In genomic region chr20:49563015-49563980, GRCh38 we compare ENCODE assay signal across 17 cellular contexts. TPM values are rescaled to one million over a fixed set of nuclear protein-coding genes. Genes with fewer than 3 reads are reported as not detected.
DNase-seq lines count a peak whose midpoint lies in the region; ATAC-seq and TF ChIP-seq lines count a peak whose summit lies in the region.
"Had no signal": no experiment of that assay in that cellular context is flagged by ENCODE, and none has a peak within 500 bp of the region (broad histone marks: within the 10 kb centered on the region; RNA-seq: fewer than 3 reads in every experiment).

No MANE protein-coding gene starts in this region.

- no peaks in the 10 kb centered on the region for H3K36me3 Mint-ChIP-seq in activated T-helper 17 cell treated with anti-CD3 and anti-CD28 coated beads, Interleukin-2, amount 50 U/mL, for 72 hours (ENCODE audit: low read depth)
- H3K36me3 Mint-ChIP-seq: immature natural killer cell had no signal

- H3K36me3 ChIP-seq in heart right ventricle = no peaks in the 10 kb centered on the region
- no peaks in the 10 kb centered on the region for H3K36me3 ChIP-seq in Karpas-422 (ENCODE audit: insufficient read depth, low read length)

- intact Hi-C loops in heart right ventricle (cut with DNase I) = loop anchor here in 1 of 10 donors (5.0 kb wide), 1 partner anchor 39 kb away; no protein-coding TSS in a partner anchor
- intact Hi-C loops in left cardiac atrium (cut with DNase I) = no loop called here
- intact Hi-C loops in posterior vena cava (cut with DNase I) = no loop called here

- H3K4me3 ChIP-seq in heart right ventricle = peak overlapping the region in 2 of 10 donors; percentile 1 to 6
- H3K4me3 ChIP-seq in fibroblast of the aortic adventitia (ENCODE audit: low read depth, low read length) = peak overlapping the region; percentile 35
- no peak overlapping the region for H3K4me3 ChIP-seq in Karpas-422 (ENCODE audit: low read length)

- no peak overlapping the region for H3K27ac Mint-ChIP-seq in activated T-helper 17 cell treated with anti-CD3 and anti-CD28 coated beads, Interleukin-2, amount 50 U/mL, for 72 hours
- H3K27ac Mint-ChIP-seq: activated CD4-positive, alpha-beta T cell treated with anti-CD3 and anti-CD28 coated beads for 36 hours; activated T-cell treated with anti-CD3 and anti-CD28 coated beads, Interleukin-2, amount 50 U/mL, for 72 hours; immature natural killer cell; T-helper 1 cell treated with Interleukin-12 subunit alpha and Interleukin-12 subunit beta and Interleukin-4 antibody, amounts not matched to agents 30 μg/mL and 1 μg/mL, for 36 hours had no signal

- no peaks in the 10 kb centered on the region for H3K9me2 ChIP-seq in Karpas-422 (replicated peaks; ENCODE audit: insufficient read depth, low read length)

- peaks cover 0 to 26% (median 7%) of the 10 kb centered on the region in 7 donors for H3K27me3 ChIP-seq in heart right ventricle
- H3K27me3 ChIP-seq in Karpas-422 (ENCODE audit: low read length) = no peaks in the 10 kb centered on the region

- H3K27me3 Mint-ChIP-seq in activated T-helper 17 cell treated with anti-CD3 and anti-CD28 coated beads, Interleukin-2, amount 50 U/mL, for 72 hours = peaks cover 42% of the 10 kb centered on the region

- H3K4me2 ChIP-seq in Karpas-422 (ENCODE audit: low read depth, low read length, poor library complexity, severe bottlenecking) = no peak overlapping the region

- H3K4me3 Mint-ChIP-seq in activated T-helper 17 cell treated with anti-CD3 and anti-CD28 coated beads, Interleukin-2, amount 50 U/mL, for 72 hours = no peak overlapping the region
- H3K4me3 Mint-ChIP-seq: activated CD4-positive, alpha-beta T cell treated with anti-CD3 and anti-CD28 coated beads for 36 hours; activated T-cell treated with anti-CD3 and anti-CD28 coated beads, Interleukin-2, amount 50 U/mL, for 72 hours; immature natural killer cell; T-helper 1 cell treated with Interleukin-12 subunit alpha and Interleukin-12 subunit beta and Interleukin-4 antibody, amounts not matched to agents 30 μg/mL and 1 μg/mL, for 36 hours had no signal

- no peaks in the 10 kb centered on the region for H4K20me1 ChIP-seq in Karpas-422 (ENCODE audit: insufficient read depth, low read depth, low read length)

- H3K9ac ChIP-seq in Karpas-422 (ENCODE audit: low read length) = no peak overlapping the region

- H3K4me1 Mint-ChIP-seq in activated T-helper 17 cell treated with anti-CD3 and anti-CD28 coated beads, Interleukin-2, amount 50 U/mL, for 72 hours = no peaks in the 10 kb centered on the region

- H3K9me3 Mint-ChIP-seq in activated T-helper 17 cell treated with anti-CD3 and anti-CD28 coated beads, Interleukin-2, amount 50 U/mL, for 72 hours = no peaks in the 10 kb centered on the region
- H3K9me3 Mint-ChIP-seq: activated T-cell treated with anti-CD3 and anti-CD28 coated beads, Interleukin-2, amount 50 U/mL, for 72 hours had no signal

- TF ChIP-seq CTCF in heart right ventricle (IDR thresholded peaks at IDR 0.05) = no peak
- TF ChIP-seq CTCF in fibroblast of the aortic adventitia (IDR thresholded peaks at IDR 0.05; ENCODE audit: insufficient read depth, low read length) = no peak

- H2AFZ ChIP-seq in Karpas-422 (ENCODE audit: low read length) = no peak overlapping the region

- H3K4me1 ChIP-seq in heart right ventricle = peaks cover 11 to 77% (median 21%) of the 10 kb centered on the region in 9 donors
- no peaks in the 10 kb centered on the region for H3K4me1 ChIP-seq in Karpas-422 (ENCODE audit: low read length)
- H3K4me1 ChIP-seq: foreskin keratinocyte had no signal

- H3K27ac ChIP-seq in heart right ventricle = peak overlapping the region in 9 of 10 donors; percentile 38 to 90 (median 68)
- H3K27ac ChIP-seq in Karpas-422 (ENCODE audit: low read length) = no peak overlapping the region
- H3K27ac ChIP-seq: foreskin keratinocyte had no signal

- no peaks in the 10 kb centered on the region for H3K9me3 ChIP-seq in heart right ventricle
- H3K9me3 ChIP-seq in Karpas-422 (ENCODE audit: low read length) = no peaks in the 10 kb centered on the region

- 90 to 92% methylated on average over 6 of the region's 6 CpGs for WGBS in heart right ventricle, 2 donors

- DNase-seq in heart right ventricle (no peak), left cardiac atrium (no peak), fibroblast of the aortic adventitia (ENCODE audit: low read depth) (peak; percentile 53), posterior vena cava (ENCODE audit: low spot score) (peak; percentile 40), Karpas-422 (no peak), NOMO-1 (lab: John Stamatoyannopoulos, UW; ENCODE audit: unreplicated experiment in 2 of 2) (no peak), NCI-H187 (lab: John Stamatoyannopoulos, UW) (no peak)
- DNase-seq: activated CD4-positive, alpha-beta T cell treated with anti-CD3 and anti-CD28 coated beads for 36 hours; activated T-cell treated with anti-CD3 and anti-CD28 coated beads, Interleukin-2, amount 50 U/mL, for 72 hours; foreskin keratinocyte; immature natural killer cell; NCI-H1417 treated with DMSO at 0.1 percent for 48 hours; NCI-H446; OCI-M1 had no signal

- no peaks in the 10 kb centered on the region for H3K79me2 ChIP-seq in Karpas-422 (ENCODE audit: low read length)

- ATAC-seq in heart right ventricle (no peak), left cardiac atrium (no peak)
- ATAC-seq in activated T-helper 17 cell treated with anti-CD3 and anti-CD28 coated beads, Interleukin-2, amount 50 U/mL, for 72 hours (replicated peaks) = no peak
- ATAC-seq: activated CD4-positive, alpha-beta T cell treated with anti-CD3 and anti-CD28 coated beads for 36 hours; activated T-cell treated with anti-CD3 and anti-CD28 coated beads, Interleukin-2, amount 50 U/mL, for 72 hours; foreskin keratinocyte had no signal

RNA-seq across cellular contexts. Expression of gene PTGIS, which starts 4.6 kb away (rescaled TPM):
- total RNA-seq in heart right ventricle (10 to 100 TPM in 9 of 10 donors, 1 to 10 TPM in 1; 10.0 to 66.8 (median 23.3) TPM), left cardiac atrium (100 to 1,000 TPM in 1 of 2 donors, 10 to 100 TPM in 1; 45.2 to 124 TPM), fibroblast of the aortic adventitia (ENCODE audit: low replicate concordance) (279 and 1,011 TPM in 2 replicates), posterior vena cava (100 to 1,000 TPM; 359 to 447 TPM)
- 1 to 10 TPM; 6.5 to 7.5 TPM for polyA plus RNA-seq in heart right ventricle
- 1 to 10 TPM in 1 of 2 donors, under 1 TPM in 1; 0.56 to 2.3 TPM for total RNA-seq in activated T-helper 17 cell treated with anti-CD3 and anti-CD28 coated beads, Interleukin-2, amount 50 U/mL, for 72 hours
- total RNA-seq in Karpas-422 (2014; rRNA removed; shearing (Covaris generic); ENCODE audit: low replicate concordance) = not detected in 2 replicates
- total RNA-seq: foreskin keratinocyte, HT-29 had no signal
- polyA plus RNA-seq: foreskin keratinocyte, immature natural killer cell had no signal

Comparison
In these comparisons a context has a peak if more than half of its experiments do, and no peak if none do; other contexts are left out.
1. DNase-seq: peak in fibroblast of the aortic adventitia (single experiment) and posterior vena cava (single experiment); none in heart right ventricle (0 of 2), left cardiac atrium (single experiment), Karpas-422 (single experiment), NOMO-1 (0 of 2) and NCI-H187 (0 of 2).